24 cellular contexts compared by ENCODE assay signal in genomic region chr13:112255550-112256120, GRCh38.
"Had no signal": no experiment of that assay in that cellular context is flagged by ENCODE, and none has a peak within 500 bp of the region (broad histone marks: within the 10 kb centered on the region; RNA-seq: fewer than 3 reads in every experiment).

No MANE protein-coding gene starts in this region.

- ATAC-seq: esophagus mucosa; gastrocnemius medialis; heart right ventricle; left lung; naive thymus-derived CD4-positive, alpha-beta T cell; psoas muscle; sciatic nerve; stimulated activated memory B cell treated with anti-CD40 and anti-IgM and Interleukin-4, amounts not matched to agents 10 μg/mL and 1 μg/mL and 100 μg/mL, for 72 hours; upper lobe of right lung had no signal

- H3K36me3 Mint-ChIP-seq: stimulated activated memory B cell treated with anti-CD40 and anti-IgM and Interleukin-4, amounts not matched to agents 10 μg/mL and 1 μg/mL and 100 μg/mL, for 72 hours had no signal

- H2AFZ ChIP-seq: parathyroid adenoma had no signal

- H3K27me3 ChIP-seq: colonic mucosa, gastrocnemius medialis had no signal

- H3K9me3 ChIP-seq: colonic mucosa, gastrocnemius medialis, left lung, psoas muscle, tibial artery, upper lobe of right lung had no signal

- H3K4me3 ChIP-seq: cardiac muscle cell, colonic mucosa, gastrocnemius medialis, heart right ventricle, left lung, psoas muscle, spleen, tibial artery, upper lobe of right lung had no signal

- H3K27ac ChIP-seq: cardiac muscle cell, colonic mucosa, gastrocnemius medialis, heart right ventricle, left lung, parathyroid adenoma, psoas muscle, spleen, tibial artery, upper lobe of right lung had no signal

- H3K4me1 ChIP-seq: colonic mucosa, gastrocnemius medialis, heart right ventricle, left lung, parathyroid adenoma, psoas muscle, spleen, tibial artery, upper lobe of right lung had no signal

- H3K36me3 ChIP-seq: cardiac muscle cell, colonic mucosa, gastrocnemius medialis, heart right ventricle, left lung, spleen, tibial artery, upper lobe of right lung had no signal

- DNase-seq: dermis blood vessel endothelial cell; effector CD8-positive, alpha-beta T cell; gastrocnemius medialis; heart right ventricle; hypothalamus; mesendoderm; naive thymus-derived CD4-positive, alpha-beta T cell; occipital lobe; retina; spleen; stimulated activated CD4-positive, alpha-beta T cell treated with anti-CD3 and anti-CD28 coated beads, Interleukin-15, amount 100 ng/mL, for 24 hours; stimulated activated CD4-positive, alpha-beta T cell treated with anti-CD3 and anti-CD28 coated beads, Interleukin-1b, Interleukin-23, amount 100 ng/mL, for 48 hours; stimulated activated CD4-positive, alpha-beta T cell treated with anti-CD3 and anti-CD28 coated beads, Interleukin-4, amount 100 ng/mL, for 24 hours; tibial artery; upper lobe of right lung had no signal

- H3K27ac Mint-ChIP-seq: naive thymus-derived CD4-positive, alpha-beta T cell; stimulated activated memory B cell treated with anti-CD40 and anti-IgM and Interleukin-4, amounts not matched to agents 10 μg/mL and 1 μg/mL and 100 μg/mL, for 72 hours; stimulated activated naive CD8-positive, alpha-beta T cell treated with anti-CD3 and anti-CD28 coated beads, Interleukin-15, Interleukin-2, amounts not matched to agents 100 ng/mL and 50 ng/mL, for 24 hours had no signal

- H3K79me2 ChIP-seq: parathyroid adenoma had no signal

- H3K9ac ChIP-seq: parathyroid adenoma had no signal

- H3K4me3 Mint-ChIP-seq: naive thymus-derived CD4-positive, alpha-beta T cell; stimulated activated memory B cell treated with anti-CD40 and anti-IgM and Interleukin-4, amounts not matched to agents 10 μg/mL and 1 μg/mL and 100 μg/mL, for 72 hours; stimulated activated naive CD8-positive, alpha-beta T cell treated with anti-CD3 and anti-CD28 coated beads, Interleukin-15, Interleukin-2, amounts not matched to agents 100 ng/mL and 50 ng/mL, for 24 hours had no signal

- H3K9me3 Mint-ChIP-seq: stimulated activated naive CD8-positive, alpha-beta T cell treated with anti-CD3 and anti-CD28 coated beads, Interleukin-15, Interleukin-2, amounts not matched to agents 100 ng/mL and 50 ng/mL, for 24 hours had no signal

- H3K4me1 Mint-ChIP-seq: naive thymus-derived CD4-positive, alpha-beta T cell; stimulated activated memory B cell treated with anti-CD40 and anti-IgM and Interleukin-4, amounts not matched to agents 10 μg/mL and 1 μg/mL and 100 μg/mL, for 72 hours had no signal
